ENCODE assay signal across 11 cellular contexts in the genomic region with DNA sequence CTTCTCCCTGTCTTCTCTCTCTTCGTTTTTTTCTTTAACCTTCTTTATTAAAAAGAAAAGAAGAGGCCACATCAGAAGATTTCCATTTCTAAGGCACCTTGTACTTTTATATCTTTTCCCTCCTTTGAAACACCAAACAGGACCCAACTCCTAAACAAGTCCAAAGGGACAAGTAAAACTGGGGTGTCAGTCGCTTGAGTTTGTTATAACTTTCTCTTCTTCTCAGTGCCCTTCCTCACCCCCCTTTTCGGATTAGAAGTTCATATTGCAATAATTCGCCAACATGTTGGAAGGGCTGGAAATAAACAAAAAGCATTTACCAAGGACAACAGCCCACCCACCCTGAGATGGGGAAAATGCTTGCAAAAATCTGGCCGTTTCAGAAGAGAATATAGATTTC.
A peak's percentile ranks its signal among the peaks of the same experiment; 100 is the strongest.
DNase-seq lines count a peak whose midpoint lies in the region; ATAC-seq and TF ChIP-seq lines count a peak whose summit lies in the region.
"Had no signal": no experiment of that assay in that cellular context is flagged by ENCODE, and none has a peak within 500 bp of the region (broad histone marks: within the 10 kb centered on the region; RNA-seq: fewer than 3 reads in every experiment).

No MANE protein-coding gene starts in this region.

- H3K36me3 ChIP-seq in Panc1 (ENCODE audit: control insufficient read depth, insufficient read depth, low read length) (no peaks in the 10 kb centered on the region), osteoblast (ENCODE audit: insufficient read depth, low read length) (no peaks in the 10 kb centered on the region)

- no peaks in the 10 kb centered on the region for H3K4me1 ChIP-seq in Panc1 (ENCODE audit: control insufficient read depth, insufficient read depth, low read length)
- H3K4me1 ChIP-seq in osteoblast (ENCODE audit: insufficient read depth, low read length) = peaks cover 36% of the 10 kb centered on the region

- H3K4me3 ChIP-seq in AG10803 (ENCODE audit: low read length) = peak overlapping the region; percentile 65
- peak overlapping the region; percentile 0 to 46; a peak in 3 of 4 replicates for H3K4me3 ChIP-seq in Panc1 (ENCODE audit: low read depth in 2 of 2, low read length in 2 of 2)
- peak overlapping the region; percentile 52 for H3K4me3 ChIP-seq in epithelial cell of esophagus (ENCODE audit: low read length)
- peak overlapping the region; percentile 71 for H3K4me3 ChIP-seq in osteoblast (ENCODE audit: insufficient read depth, low read length)

- TF ChIP-seq CTCF in AG10803 (conservative IDR thresholded peaks at IDR 0.05; ENCODE audit: low read length) = no peak
- no peak for TF ChIP-seq CTCF in Panc1 (IDR thresholded peaks at IDR 0.05)
- TF ChIP-seq CTCF in epithelial cell of esophagus (IDR thresholded peaks at IDR 0.05; ENCODE audit: insufficient read depth, low read depth, low read length, missing control alignments) = no peak
- no peak for TF ChIP-seq CTCF in osteoblast (IDR thresholded peaks at IDR 0.05; ENCODE audit: extremely low read depth, low read depth, low read length)

- H3K27ac ChIP-seq in Panc1 (ENCODE audit: low read length) (no peak overlapping the region), osteoblast (ENCODE audit: low read depth, low read length) (peak overlapping the region; percentile 98)
- H3K27ac ChIP-seq: epithelial cell of prostate had no signal

- CTCF ChIA-PET in Panc1 (lab: Charles Lee) = no interaction called here

- DNase-seq in AG10803 (ENCODE audit: low read depth) = no peak
- no peak for DNase-seq in Panc1 (ENCODE audit: low read depth, low spot score)
- DNase-seq in epithelial cell of esophagus (ENCODE audit: low read depth) = no peak
- DNase-seq in osteoblast (ENCODE audit: insufficient read length, low spot score, missing footprints) = peak; percentile 34
- no peak for DNase-seq in effector CD8-positive, alpha-beta T cell (lab: John Stamatoyannopoulos, UW)
- DNase-seq in cerebellum (ENCODE audit: low spot score) = no peak
- DNase-seq: activated CD4-positive, CD25-positive, alpha-beta regulatory T cell had no signal

- no TSS peak for BruUV-seq in Panc1 (replicated peaks; lab: Mats Ljungman, UMichigan)

- no peak overlapping the region for H2AFZ ChIP-seq in osteoblast (ENCODE audit: low read length)

- H3K4me2 ChIP-seq in osteoblast (ENCODE audit: insufficient read depth, low read length) = peak overlapping the region; percentile 95

- H3K79me2 ChIP-seq in osteoblast (ENCODE audit: insufficient read depth, low read length) = no peaks in the 10 kb centered on the region

- in situ Hi-C loops in Panc1 (cut with HindIII; ENCODE audit: low pct_unique_long_range_greater_than_20kb, low sequenced_read_pairs) = no loop called here

- POLR2A ChIA-PET in Panc1 (lab: Charles Lee) = interaction anchor here (0.6 to 0.7 kb wide), 2 partner anchors 13 to 214 kb away, joined by 3 read pairs; no protein-coding TSS in a partner anchor

- intact Hi-C loops in Panc1 (cut with micrococcal nuclease; ENCODE audit: unreplicated experiment) = no loop called here

- H3K9me3 ChIP-seq in Panc1 (ENCODE audit: control insufficient read depth, insufficient read depth, low read depth, low read length) (no peaks in the 10 kb centered on the region), osteoblast (ENCODE audit: low read depth, low read length) (no peaks in the 10 kb centered on the region)

- no peaks in the 10 kb centered on the region for H3K27me3 ChIP-seq in Panc1 (ENCODE audit: control insufficient read depth, insufficient read depth, low read length)
- H3K27me3 ChIP-seq in osteoblast (ENCODE audit: insufficient read depth, low read length) = no peaks in the 10 kb centered on the region

- ATAC-seq in Panc1 = no peak
- ATAC-seq in GM19397 (IDR thresholded peaks at IDR 0.05; ENCODE audit: unreplicated experiment) = no peak
- ATAC-seq in HG03196 (IDR thresholded peaks at IDR 0.05; ENCODE audit: unreplicated experiment) = no peak
- ATAC-seq: HCT116 had no signal

- H4K20me1 ChIP-seq in osteoblast (ENCODE audit: insufficient read depth, low read length) = no peaks in the 10 kb centered on the region
